ENCODE assay signal across 18 cellular contexts in genomic region chr20:44748005-44748370, GRCh38. TPM values are rescaled to one million over a fixed set of nuclear protein-coding genes. Genes with fewer than 3 reads are reported as not detected.
DNase-seq lines count a peak whose midpoint lies in the region; ATAC-seq and TF ChIP-seq lines count a peak whose summit lies in the region.
"Had no signal": no experiment of that assay in that cellular context is flagged by ENCODE, and none has a peak within 500 bp of the region (broad histone marks: within the 10 kb centered on the region; RNA-seq: fewer than 3 reads in every experiment).

No MANE protein-coding gene starts in this region.

- H3K4me2 ChIP-seq in HCT116 (ENCODE audit: low read length): no peak overlapping the region; the same call in 1 of the 2 replicates
- no peak overlapping the region for H3K4me2 ChIP-seq in mesenchymal stem cell (ENCODE audit: low read length, poor library complexity, severe bottlenecking)

- no peak for TF ChIP-seq RAD21 in HCT116 (IDR thresholded peaks at IDR 0.05; ENCODE audit: low read depth)

- no peaks in the 10 kb centered on the region for H3K79me1 ChIP-seq in mesenchymal stem cell (replicated peaks; ENCODE audit: low read length, poor library complexity, severe bottlenecking)

- H3K36me3 Mint-ChIP-seq in CD8-positive, alpha-beta memory T cell: no peaks in the 10 kb centered on the region
- H3K36me3 Mint-ChIP-seq in stimulated activated memory B cell treated with anti-CD40 and anti-IgM and Interleukin-4, amounts not matched to agents 10 μg/mL and 1 μg/mL and 100 μg/mL, for 72 hours: no peaks in the 10 kb centered on the region
- H3K36me3 Mint-ChIP-seq: naive thymus-derived CD8-positive, alpha-beta T cell had no signal

- 69% methylated on average over 2 of the region's 3 CpGs for WGBS in mesenchymal stem cell

- H2BK5ac ChIP-seq in mesenchymal stem cell (ENCODE audit: low read depth, low read length, poor library complexity, severe bottlenecking): no peak overlapping the region

- peaks cover 10 to 16% (median 16%) of the 10 kb centered on the region in 3 donors for H3K4me1 Mint-ChIP-seq in CD8-positive, alpha-beta memory T cell
- no peaks in the 10 kb centered on the region for H3K4me1 Mint-ChIP-seq in stimulated activated memory B cell treated with anti-CD40 and anti-IgM and Interleukin-4, amounts not matched to agents 10 μg/mL and 1 μg/mL and 100 μg/mL, for 72 hours

- TF ChIP-seq POLR2A in HCT116 (IDR thresholded peaks at IDR 0.05; ENCODE audit: borderline replicate concordance, extremely low read depth, insufficient read depth, insufficient read length): no peak

- H3K9me3 ChIP-seq in HCT116 (ENCODE audit: control insufficient read depth in 1 of 2, insufficient read depth in 1 of 2, low read depth in 1 of 2, low read length in 2 of 2) (no peaks in the 10 kb centered on the region), mesenchymal stem cell (ENCODE audit: control insufficient read depth, low read length) (no peaks in the 10 kb centered on the region), lower lobe of right lung (no peaks in the 10 kb centered on the region)
- H3K9me3 ChIP-seq in CD8-positive, alpha-beta memory T cell (ENCODE audit: low read length): no peaks in the 10 kb centered on the region
- H3K9me3 ChIP-seq: esophagus muscularis mucosa, heart left ventricle, prostate gland, SJCRH30, transverse colon had no signal

- H3K9ac ChIP-seq in HCT116 (ENCODE audit: low read length) (no peak overlapping the region), mesenchymal stem cell (ENCODE audit: low read length) (peak overlapping the region; percentile 19)

- no TSS peak for BruUV-seq in HCT116 (replicated peaks; lab: Mats Ljungman, UMichigan)

- H3K27ac Mint-ChIP-seq in CD8-positive, alpha-beta memory T cell: no peak overlapping the region
- H3K27ac Mint-ChIP-seq in stimulated activated memory B cell treated with anti-CD40 and anti-IgM and Interleukin-4, amounts not matched to agents 10 μg/mL and 1 μg/mL and 100 μg/mL, for 72 hours: no peak overlapping the region
- H3K27ac Mint-ChIP-seq: activated CD8-positive, alpha-beta memory T cell treated with anti-CD3 and anti-CD28 coated beads, Interleukin-2, amount 10 ng/mL, durations not matched to agents 7 days and 5 days; stimulated activated effector memory CD8-positive, alpha-beta T cell treated with anti-CD3 and anti-CD28 coated beads, Interleukin-12 subunit alpha, Interleukin-12 subunit beta, amount 100 ng/mL, for 72 hours had no signal

- in situ Hi-C loops in SK-MEL-5 (cut with HindIII; ENCODE audit: low pct_unique_long_range_greater_than_20kb, low sequenced_read_pairs): no loop called here

- H3K9me3 Mint-ChIP-seq in CD8-positive, alpha-beta memory T cell: no peaks in the 10 kb centered on the region
- no peaks in the 10 kb centered on the region for H3K9me3 Mint-ChIP-seq in stimulated activated memory B cell treated with anti-CD40 and anti-IgM and Interleukin-4, amounts not matched to agents 10 μg/mL and 1 μg/mL and 100 μg/mL, for 72 hours
- H3K9me3 Mint-ChIP-seq: naive thymus-derived CD8-positive, alpha-beta T cell; stimulated activated effector memory CD8-positive, alpha-beta T cell treated with anti-CD3 and anti-CD28 coated beads, Interleukin-12 subunit alpha, Interleukin-12 subunit beta, amount 100 ng/mL, for 72 hours had no signal

- no peaks in the 10 kb centered on the region for H3K79me2 ChIP-seq in HCT116 (ENCODE audit: insufficient read depth, low read length)

- CTCF ChIA-PET in HCT116 (lab: Charles Lee): interaction anchor here (0.7 to 2.3 kb wide), 24 partner anchors 9 to 542 kb away, joined by 3 to 20 read pairs (median 5); partner anchors contain the start of genes CCN5, PABPC1L and YWHAB
- CTCF ChIA-PET in CD8-positive, alpha-beta memory T cell (lab: Charles Lee): interaction anchor here (1.1 to 2.3 kb wide), 7 partner anchors 10 to 347 kb away, joined by 3 to 9 read pairs (median 3); no protein-coding TSS in a partner anchor

- POLR2A ChIA-PET in HCT116 (lab: Charles Lee): interaction anchor here (0.9 to 1.8 kb wide), 3 partner anchors 19 to 119 kb away, joined by 3 to 5 read pairs (median 4); no protein-coding TSS in a partner anchor
- POLR2A ChIA-PET in CD8-positive, alpha-beta memory T cell (lab: Charles Lee): no interaction called here

- no peaks in the 10 kb centered on the region for H3K9me2 ChIP-seq in HCT116 (ENCODE audit: insufficient read depth)

- H3K27ac ChIP-seq in HCT116 (ENCODE audit: low read depth, low read length) (no peak overlapping the region), mesenchymal stem cell (ENCODE audit: low read length, poor library complexity, severe bottlenecking) (no peak overlapping the region), lower lobe of right lung (no peak overlapping the region)
- H3K27ac ChIP-seq in CD8-positive, alpha-beta memory T cell (ENCODE audit: low read depth, low read length): no peak overlapping the region
- H3K27ac ChIP-seq: esophagus muscularis mucosa, heart left ventricle, prostate gland, SJCRH30, transverse colon had no signal

- no peak overlapping the region for H3K4me3 Mint-ChIP-seq in CD8-positive, alpha-beta memory T cell
- H3K4me3 Mint-ChIP-seq in stimulated activated memory B cell treated with anti-CD40 and anti-IgM and Interleukin-4, amounts not matched to agents 10 μg/mL and 1 μg/mL and 100 μg/mL, for 72 hours: no peak overlapping the region
- H3K4me3 Mint-ChIP-seq: activated CD8-positive, alpha-beta memory T cell treated with anti-CD3 and anti-CD28 coated beads, Interleukin-2, amount 10 ng/mL, durations not matched to agents 7 days and 5 days had no signal

- H3K27me3 ChIP-seq in HCT116 (ENCODE audit: insufficient read depth, low read length) (no peaks in the 10 kb centered on the region), mesenchymal stem cell (ENCODE audit: control insufficient read depth in 1 of 2, insufficient read depth in 1 of 2, low read length in 2 of 2) (peaks cover 34 to 74% of the 10 kb centered on the region in 2 experiments), lower lobe of right lung (ENCODE audit: low read depth) (peaks cover 39% of the 10 kb centered on the region)
- H3K27me3 ChIP-seq in CD8-positive, alpha-beta memory T cell (ENCODE audit: insufficient read depth, low read length, poor library complexity, severe bottlenecking): peaks cover 12% of the 10 kb centered on the region

- H2BK120ac ChIP-seq in mesenchymal stem cell (ENCODE audit: low read depth, low read length): no peak overlapping the region

- H3K18ac ChIP-seq in mesenchymal stem cell (ENCODE audit: low read depth in 1 of 2, low read length in 2 of 2): no peak overlapping the region

- no peak overlapping the region for H2AK5ac ChIP-seq in mesenchymal stem cell (ENCODE audit: low read length, severe bottlenecking)

- H3K14ac ChIP-seq in mesenchymal stem cell (ENCODE audit: low read length in 2 of 2): no peak overlapping the region

- H3K36me3 ChIP-seq in HCT116 (ENCODE audit: control insufficient read depth in 1 of 2, insufficient read depth in 2 of 2, low read length in 2 of 2): no peaks in the 10 kb centered on the region
- H3K36me3 ChIP-seq in mesenchymal stem cell (ENCODE audit: control insufficient read depth in 1 of 2, insufficient read depth in 2 of 2, low read depth in 1 of 2, low read length in 2 of 2): peaks cover 0 to 4% of the 10 kb centered on the region in 2 experiments
- no peaks in the 10 kb centered on the region for H3K36me3 ChIP-seq in CD8-positive, alpha-beta memory T cell (ENCODE audit: insufficient read depth, low read length)
- H3K36me3 ChIP-seq in lower lobe of right lung: no peaks in the 10 kb centered on the region
- H3K36me3 ChIP-seq: heart left ventricle, prostate gland, SJCRH30, transverse colon had no signal

- H2AFZ ChIP-seq in HCT116 (ENCODE audit: low read depth, low read length, poor library complexity, severe bottlenecking) (no peak overlapping the region), mesenchymal stem cell (ENCODE audit: low read depth, low read length) (no peak overlapping the region)

- DNase-seq in NCI-H146 (lab: John Stamatoyannopoulos, UW): peak; percentile 52
- DNase-seq in NCI-H146 treated with DMSO at 0.1 percent for 48 hours (lab: John Stamatoyannopoulos, UW; ENCODE audit: unreplicated experiment): no peak
- DNase-seq in HCT116 (ENCODE audit: low read depth, low spot score): peak; percentile 18
- peak; percentile 46 for DNase-seq in SK-MEL-5 (ENCODE audit: low read depth, low spot score)
- no peak for DNase-seq in mesenchymal stem cell
- no peak for DNase-seq in CD8-positive, alpha-beta memory T cell
- DNase-seq in lower lobe of right lung: no peak

- H3K4ac ChIP-seq in mesenchymal stem cell (ENCODE audit: low read depth in 1 of 2, low read length in 2 of 2): no peak overlapping the region

- H3K27me3 Mint-ChIP-seq in CD8-positive, alpha-beta memory T cell: peaks cover 46 to 64% of the 10 kb centered on the region in 2 donors
- peaks cover 74% of the 10 kb centered on the region for H3K27me3 Mint-ChIP-seq in stimulated activated memory B cell treated with anti-CD40 and anti-IgM and Interleukin-4, amounts not matched to agents 10 μg/mL and 1 μg/mL and 100 μg/mL, for 72 hours

- no peak overlapping the region for H2BK15ac ChIP-seq in mesenchymal stem cell (ENCODE audit: low read depth, poor library complexity, severe bottlenecking)

- H2BK12ac ChIP-seq in mesenchymal stem cell (ENCODE audit: low read length in 2 of 2): no peak overlapping the region

- no peak overlapping the region for H4K91ac ChIP-seq in mesenchymal stem cell (ENCODE audit: low read length)

- no peak overlapping the region for H3K23ac ChIP-seq in mesenchymal stem cell (ENCODE audit: low read length in 2 of 2)

- intact Hi-C loops in HCT116 (cut with micrococcal nuclease): no loop called here
- intact Hi-C loops in lower lobe of right lung (cut with DNase I): loop anchor here (10.0 kb wide), 1 partner anchor 117 kb away; no protein-coding TSS in a partner anchor

- ATAC-seq in HCT116 (0 out of 2 replicates have a peak, but pooled peaks have one; percentile 31), lower lobe of right lung (no peak)
- ATAC-seq in stimulated activated memory B cell treated with anti-CD40 and anti-IgM and Interleukin-4, amounts not matched to agents 10 μg/mL and 1 μg/mL and 100 μg/mL, for 72 hours: no peak

- RAD21 ChIA-PET in HCT116 (lab: Charles Lee; ENCODE audit: low non-redundant PET in 1 of 2, low total read pairs in 2 of 2, uncharacterized antibody in 2 of 2, unreplicated experiment in 2 of 2): interaction anchor here (0.6 to 1.9 kb wide), 6 partner anchors 62 to 477 kb away, joined by 3 to 7 read pairs (median 4); no protein-coding TSS in a partner anchor

- H3K4me1 ChIP-seq in HCT116 (ENCODE audit: control insufficient read depth in 1 of 2, insufficient read depth in 2 of 2, low read length in 2 of 2) (peaks cover 8 to 12% of the 10 kb centered on the region in 2 experiments; a peak in 3 of 4 replicates), mesenchymal stem cell (ENCODE audit: control insufficient read depth, insufficient read depth, low read depth, low read length) (peaks cover 19% of the 10 kb centered on the region), lower lobe of right lung (peaks cover 35% of the 10 kb centered on the region)
- peaks cover 4% of the 10 kb centered on the region for H3K4me1 ChIP-seq in CD8-positive, alpha-beta memory T cell (ENCODE audit: insufficient read depth, low read length)
- H3K4me1 ChIP-seq: prostate gland, SJCRH30 had no signal

- H3K4me3 ChIP-seq in HCT116 (replicated peaks in 1 of 2; ENCODE audit: low read depth in 1 of 2, low read length in 2 of 2) (no peak overlapping the region), mesenchymal stem cell (ENCODE audit: insufficient read depth in 1 of 2, low read depth in 1 of 2, low read length in 2 of 2) (no peak overlapping the region), lower lobe of right lung (no peak overlapping the region)
- H3K4me3 ChIP-seq in CD8-positive, alpha-beta memory T cell (ENCODE audit: low read length): no peak overlapping the region
- H3K4me3 ChIP-seq: heart left ventricle, prostate gland, SJCRH30, transverse colon had no signal

- no peak overlapping the region for H4K8ac ChIP-seq in mesenchymal stem cell (ENCODE audit: low read length)

- TF ChIP-seq CTCF in HCT116 (IDR thresholded peaks at IDR 0.05 in 2 of 3, conservative IDR thresholded peaks at IDR 0.05 in 1 of 3; ENCODE audit: borderline replicate concordance in 1 of 3, insufficient read depth in 1 of 3, low read depth in 2 of 3, low read length in 2 of 3): no peak
- TF ChIP-seq CTCF in lower lobe of right lung (IDR thresholded peaks at IDR 0.05): no peak

- H4K20me1 ChIP-seq in HCT116 (ENCODE audit: insufficient read depth): no peaks in the 10 kb centered on the region

RNA-seq across cellular contexts. Expression of gene KCNK15, which starts 2.3 kb away (rescaled TPM):
- not detected for total RNA-seq in HCT116 (2021; ENCODE audit: unreplicated experiment)
- polyA plus RNA-seq in HCT116 (2012): not detected in 2 replicates
- total RNA-seq in SK-MEL-5 (2014; rRNA removed; shearing (Covaris generic)): 0.13 TPM in 1 of 2 replicates, not detected in the other
- 0.08 and 0.32 TPM in 2 replicates for polyA plus RNA-seq in SK-MEL-5 (2015; cell fraction: cytosol; rRNA removed)
- 0.15 TPM in 1 of 2 replicates, not detected in the other for polyA plus RNA-seq in SK-MEL-5 (2015; cell fraction: nucleus; rRNA removed)
- not detected for polyA plus RNA-seq in mesenchymal stem cell (2013, experiment 1 of 2)
- not detected for polyA plus RNA-seq in mesenchymal stem cell (2013, experiment 2 of 2)
- total RNA-seq in CD8-positive, alpha-beta memory T cell: under 1 TPM; 0.09 to 0.15 TPM
- polyA plus RNA-seq in CD8-positive, alpha-beta memory T cell: not detected
- 0.89 TPM for total RNA-seq in lower lobe of right lung
- total RNA-seq: A172; activated CD8-positive, alpha-beta memory T cell treated with anti-CD3 and anti-CD28 coated beads, Interleukin-2, amount 10 ng/mL, durations not matched to agents 7 days and 5 days; naive thymus-derived CD8-positive, alpha-beta T cell; SJCRH30 had no signal
- polyA plus RNA-seq: naive thymus-derived CD8-positive, alpha-beta T cell had no signal

RNA-seq across cellular contexts. Expression of gene CCN5, which starts 32.8 kb away (rescaled TPM):
- total RNA-seq in HCT116 (2021; ENCODE audit: unreplicated experiment) (0.20 TPM), lower lobe of right lung (42.3 TPM)
- polyA plus RNA-seq in HCT116 (2012): 0.15 and 0.21 TPM in 2 replicates
- 0.45 and 0.85 TPM in 2 replicates for total RNA-seq in SK-MEL-5 (2014; rRNA removed; shearing (Covaris generic))
- 0.23 and 2.2 TPM in 2 replicates for polyA plus RNA-seq in SK-MEL-5 (2015; cell fraction: cytosol; rRNA removed)
- polyA plus RNA-seq in SK-MEL-5 (2015; cell fraction: nucleus; rRNA removed): 0.26 and 2.0 TPM in 2 replicates
- 0.10 TPM for polyA plus RNA-seq in mesenchymal stem cell (2013, experiment 1 of 2)
- 0.07 TPM for polyA plus RNA-seq in mesenchymal stem cell (2013, experiment 2 of 2)
- not detected for total RNA-seq in CD8-positive, alpha-beta memory T cell
- not detected for polyA plus RNA-seq in CD8-positive, alpha-beta memory T cell
- total RNA-seq: A172; activated CD4-positive, alpha-beta T cell treated with anti-CD3 and anti-CD28 coated beads for 36 hours; activated CD8-positive, alpha-beta memory T cell treated with anti-CD3 and anti-CD28 coated beads, Interleukin-2, amount 10 ng/mL, durations not matched to agents 7 days and 5 days; naive thymus-derived CD8-positive, alpha-beta T cell; SJCRH30 had no signal
- polyA plus RNA-seq: naive thymus-derived CD8-positive, alpha-beta T cell had no signal

Comparison
In these comparisons a context has a peak if more than half of its experiments do, and no peak if none do; other contexts are left out.
1. DNase-seq: peak in NCI-H146 (single experiment), HCT116 (single experiment) and SK-MEL-5 (single experiment); none in NCI-H146 treated with DMSO at 0.1 percent for 48 hours (single experiment), mesenchymal stem cell (single experiment), CD8-positive, alpha-beta memory T cell (0 of 5) and lower lobe of right lung (single experiment).
2. RNA of gene CCN5, which starts 32.8 kb away (total RNA-seq): 42.3 TPM in lower lobe of right lung (single experiment); 0.45 to 0.85 TPM in SK-MEL-5, 0.20 TPM in HCT116 (single experiment) and not detected in CD8-positive, alpha-beta memory T cell; every median in the first group is over 10 times any median in the second.